Comparison of ENCODE assay signal across 9 cellular contexts in the genomic region with DNA sequence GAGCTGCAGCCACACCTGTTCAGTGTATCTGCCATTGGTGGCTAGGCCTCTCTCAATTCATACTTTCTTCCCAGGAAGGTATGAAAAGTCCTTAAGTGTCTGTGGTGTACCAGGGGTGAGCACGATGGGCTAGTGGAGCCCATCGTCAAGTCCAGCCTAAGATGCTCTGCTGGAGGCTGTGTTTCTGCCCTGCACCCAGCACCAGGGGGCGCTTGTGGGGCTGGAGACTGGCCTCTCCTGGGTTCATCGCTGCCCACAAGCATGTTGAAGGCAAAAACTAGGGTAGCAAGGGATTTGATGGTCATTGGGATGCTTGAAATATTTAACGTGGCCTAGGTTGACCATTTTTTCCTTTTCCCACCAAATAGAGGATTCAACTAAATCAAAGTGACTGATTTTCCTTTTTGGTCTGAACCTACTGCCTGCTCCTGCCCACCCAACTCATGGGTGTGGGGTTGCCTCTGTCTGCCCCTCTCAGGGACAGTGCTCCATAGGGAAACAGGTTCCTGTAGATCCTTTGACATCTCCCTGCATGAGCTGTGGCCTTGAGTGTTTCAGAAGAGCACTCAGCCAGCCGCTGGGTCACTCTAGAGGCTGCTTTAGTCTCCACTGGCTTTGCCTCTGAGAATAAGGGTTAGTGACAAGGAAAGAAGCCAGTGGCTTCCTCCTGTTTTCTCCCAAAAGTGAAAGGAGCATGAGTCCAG. TPM values are rescaled to one million over a fixed set of nuclear protein-coding genes. Genes with fewer than 3 reads are reported as not detected.
A peak's percentile ranks its signal among the peaks of the same experiment; 100 is the strongest.
DNase-seq lines count a peak whose midpoint lies in the region; ATAC-seq, FAIRE-seq and TF ChIP-seq lines count a peak whose summit lies in the region.
"Had no signal": no experiment of that assay in that cellular context is flagged by ENCODE, and none has a peak within 500 bp of the region (broad histone marks: within the 10 kb centered on the region; RNA-seq: fewer than 3 reads in every experiment).

No MANE protein-coding gene starts in this region.

- H3K4me3 Mint-ChIP-seq in activated naive CD4-positive, alpha-beta T cell treated with anti-CD3 and anti-CD28 coated beads for 36 hours = no peak overlapping the region
- no peak overlapping the region for H3K4me3 Mint-ChIP-seq in activated naive CD4-positive, alpha-beta T cell treated with anti-CD3 and anti-CD28 coated beads, Interleukin-2, amount 10 ng/mL, durations not matched to agents 7 days and 5 days

- no peaks in the 10 kb centered on the region for H3K27me3 ChIP-seq in small intestine (ENCODE audit: control insufficient read depth in 2 of 2, insufficient read depth in 2 of 2, low read length in 2 of 2)

- H3K4me3 ChIP-seq in epithelial cell of proximal tubule (ENCODE audit: low read depth, low read length) (no peak overlapping the region), small intestine (ENCODE audit: low read depth in 1 of 2, low read length in 2 of 2) (no peak overlapping the region), lower leg skin (ENCODE audit: low read depth, poor library complexity, severe bottlenecking) (no peak overlapping the region)

- no peaks in the 10 kb centered on the region for H3K36me3 ChIP-seq in small intestine (ENCODE audit: control insufficient read depth in 2 of 2, insufficient read depth in 2 of 2, low read length in 2 of 2)

- no peaks in the 10 kb centered on the region for H3K9me3 ChIP-seq in small intestine (ENCODE audit: control insufficient read depth, low read depth)

- peaks cover 3% of the 10 kb centered on the region for H3K4me1 Mint-ChIP-seq in activated naive CD4-positive, alpha-beta T cell treated with anti-CD3 and anti-CD28 coated beads for 36 hours (ENCODE audit: low read depth)
- H3K4me1 Mint-ChIP-seq in activated naive CD4-positive, alpha-beta T cell treated with anti-CD3 and anti-CD28 coated beads, Interleukin-2, amount 10 ng/mL, durations not matched to agents 7 days and 5 days = peaks cover 7% of the 10 kb centered on the region

- TF ChIP-seq CTCF in epithelial cell of proximal tubule (conservative IDR thresholded peaks at IDR 0.05; ENCODE audit: low read depth, low read length) (peak; percentile 48), lower leg skin (IDR thresholded peaks at IDR 0.05) (no peak)

- intact Hi-C loops in activated naive CD4-positive, alpha-beta T cell treated with anti-CD3 and anti-CD28 coated beads for 36 hours (cut with micrococcal nuclease) = no loop called here
- intact Hi-C loops in lower leg skin (cut with DNase I; ENCODE audit: low total_unique reads) = no loop called here

- ATAC-seq in GM19452 (IDR thresholded peaks at IDR 0.05; ENCODE audit: unreplicated experiment) = no peak

- no peaks in the 10 kb centered on the region for H3K36me3 Mint-ChIP-seq in activated naive CD4-positive, alpha-beta T cell treated with anti-CD3 and anti-CD28 coated beads for 36 hours (ENCODE audit: low read depth)
- no peaks in the 10 kb centered on the region for H3K36me3 Mint-ChIP-seq in activated naive CD4-positive, alpha-beta T cell treated with anti-CD3 and anti-CD28 coated beads, Interleukin-2, amount 10 ng/mL, durations not matched to agents 7 days and 5 days

- peaks cover 7% of the 10 kb centered on the region for H3K27me3 Mint-ChIP-seq in activated naive CD4-positive, alpha-beta T cell treated with anti-CD3 and anti-CD28 coated beads for 36 hours (ENCODE audit: low read depth)
- H3K27me3 Mint-ChIP-seq in activated naive CD4-positive, alpha-beta T cell treated with anti-CD3 and anti-CD28 coated beads, Interleukin-2, amount 10 ng/mL, durations not matched to agents 7 days and 5 days = peaks cover 4% of the 10 kb centered on the region

- 75 to 79% (median 77%) methylated on average over 6 of the region's 6 CpGs for WGBS in small intestine, 3 donors
- WGBS in lower leg skin, 2 donors = 90 to 94% methylated on average over 6 of the region's 6 CpGs

- FAIRE-seq in small intestine (lab: Jason Lieb, UNC) = no peak

- CTCF ChIA-PET in activated naive CD4-positive, alpha-beta T cell treated with anti-CD3 and anti-CD28 coated beads for 36 hours (lab: Charles Lee) = interaction anchor here (1.4 kb wide), 1 partner anchor 82 kb away, joined by 6 read pairs; no protein-coding TSS in a partner anchor
- CTCF ChIA-PET in activated naive CD4-positive, alpha-beta T cell treated with anti-CD3 and anti-CD28 coated beads, Interleukin-2, amount 10 ng/mL, durations not matched to agents 7 days and 5 days (lab: Charles Lee) = interaction anchor here (1.0 kb wide), 1 partner anchor 126 kb away, joined by 3 read pairs; no protein-coding TSS in a partner anchor

- H3K27ac Mint-ChIP-seq in activated naive CD4-positive, alpha-beta T cell treated with anti-CD3 and anti-CD28 coated beads for 36 hours = no peak overlapping the region
- no peak overlapping the region for H3K27ac Mint-ChIP-seq in activated naive CD4-positive, alpha-beta T cell treated with anti-CD3 and anti-CD28 coated beads, Interleukin-2, amount 10 ng/mL, durations not matched to agents 7 days and 5 days

- no peak overlapping the region for H3K27ac ChIP-seq in small intestine (ENCODE audit: low read depth in 1 of 2, low read length in 1 of 2)

- TF ChIP-seq POLR2A in lower leg skin (IDR thresholded peaks at IDR 0.05) = no peak

- H3K4me1 ChIP-seq in small intestine (ENCODE audit: control insufficient read depth in 2 of 2, insufficient read depth in 1 of 2, low read depth in 1 of 2, low read length in 1 of 2) = no peaks in the 10 kb centered on the region

- peak; percentile 19 for DNase-seq in activated naive CD4-positive, alpha-beta T cell treated with anti-CD3 and anti-CD28 coated beads for 36 hours
- DNase-seq in activated naive CD4-positive, alpha-beta T cell treated with anti-CD3 and anti-CD28 coated beads, Interleukin-2, amount 10 ng/mL, durations not matched to agents 7 days and 5 days = no peak
- DNase-seq in NAMALWA (ENCODE audit: low spot score) (peak; percentile 44), epithelial cell of proximal tubule (ENCODE audit: low read depth) (no peak), small intestine (peak; percentile 11), occipital lobe (lab: John Stamatoyannopoulos, UW) (no peak), lower leg skin (ENCODE audit: low spot score in 2 of 2) (no peak)
- DNase-seq: DMS153 had no signal

- H3K9me3 Mint-ChIP-seq in activated naive CD4-positive, alpha-beta T cell treated with anti-CD3 and anti-CD28 coated beads for 36 hours = no peaks in the 10 kb centered on the region
- no peaks in the 10 kb centered on the region for H3K9me3 Mint-ChIP-seq in activated naive CD4-positive, alpha-beta T cell treated with anti-CD3 and anti-CD28 coated beads, Interleukin-2, amount 10 ng/mL, durations not matched to agents 7 days and 5 days

RNA-seq across cellular contexts. Expression of a gene that starts 59.0 kb away (rescaled TPM):
- 10 to 100 TPM; 71.5 to 73.4 TPM for total RNA-seq in activated naive CD4-positive, alpha-beta T cell treated with anti-CD3 and anti-CD28 coated beads for 36 hours
- total RNA-seq in epithelial cell of proximal tubule (228 and 253 TPM in 2 replicates), occipital lobe (101 TPM), lower leg skin (10 to 100 TPM; 59.5 to 84.2 (median 75.9) TPM)
- 10 to 100 TPM; 31.8 to 54.7 (median 40.0) TPM for polyA plus RNA-seq in small intestine

RNA-seq across cellular contexts. Expression of a gene that starts 59.2 kb away (rescaled TPM):
- total RNA-seq in activated naive CD4-positive, alpha-beta T cell treated with anti-CD3 and anti-CD28 coated beads for 36 hours = 1 to 10 TPM; 7.2 to 7.8 TPM
- 2.7 and 8.2 TPM in 2 replicates for total RNA-seq in epithelial cell of proximal tubule
- 1 to 10 TPM; 1.8 to 2.7 (median 2.4) TPM for polyA plus RNA-seq in small intestine
- 28.5 TPM for total RNA-seq in occipital lobe
- total RNA-seq in lower leg skin = 10 to 100 TPM; 16.1 to 32.0 (median 20.1) TPM

Comparison
In these comparisons a context has a peak if more than half of its experiments do, and no peak if none do; other contexts are left out.
1. DNase-seq: peak in activated naive CD4-positive, alpha-beta T cell treated with anti-CD3 and anti-CD28 coated beads for 36 hours (single experiment), NAMALWA (single experiment) and small intestine (single experiment); none in activated naive CD4-positive, alpha-beta T cell treated with anti-CD3 and anti-CD28 coated beads, Interleukin-2, amount 10 ng/mL, durations not matched to agents 7 days and 5 days (single experiment), epithelial cell of proximal tubule (single experiment), occipital lobe (single experiment) and lower leg skin (0 of 2).